In the genomic region with DNA sequence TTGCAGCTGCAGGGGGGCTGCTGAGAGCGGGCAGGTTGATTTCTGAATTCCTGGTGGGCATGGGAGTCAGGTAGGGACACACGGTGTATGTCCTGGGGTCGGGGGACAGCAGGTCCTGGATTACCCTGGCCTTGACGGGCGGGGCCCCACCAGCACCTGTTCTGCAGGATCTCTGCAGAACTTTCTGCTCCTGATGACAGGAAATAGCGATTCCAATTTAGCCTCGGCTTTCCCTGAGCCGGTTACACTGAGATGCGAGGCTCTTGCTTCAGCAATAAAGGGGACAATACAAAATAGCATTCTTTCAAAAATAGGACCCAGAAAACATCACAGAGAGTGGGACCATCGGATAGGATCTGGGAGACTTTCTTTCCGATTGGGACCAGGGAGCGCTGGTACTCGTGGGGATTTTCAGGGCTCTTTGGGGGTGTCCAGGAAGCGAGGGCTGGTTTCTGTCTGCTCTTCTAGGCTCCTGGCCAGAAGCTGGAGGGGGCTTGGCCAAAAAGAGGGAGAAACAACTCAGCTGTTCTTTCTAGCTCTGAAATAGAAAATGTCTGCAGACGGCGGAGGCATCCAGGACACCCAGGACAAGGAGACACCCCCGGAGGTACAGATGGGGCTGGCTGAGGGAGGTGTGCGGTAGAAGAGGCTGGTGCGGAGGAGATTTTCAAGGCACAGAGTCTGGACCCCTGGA, we compare ENCODE assay signal across 1 cellular context.
TF ChIP-seq lines count a peak whose summit lies in the region.

No MANE protein-coding gene starts in this region.

TF ChIP-seq in IMR-90, 13 proteins besides CTCF, POLR2A, EP300 and RAD21:
- TF ChIP-seq MXI1 (IDR thresholded peaks at IDR 0.05; ENCODE audit: borderline replicate concordance, low read depth, low read length), result no peak
- TF ChIP-seq CEBPB (IDR thresholded peaks at IDR 0.05; ENCODE audit: low read depth, low read length), result no peak
- TF ChIP-seq MAFK (IDR thresholded peaks at IDR 0.05; ENCODE audit: low read depth, low read length), result no peak
- TF ChIP-seq, protein P1, sequence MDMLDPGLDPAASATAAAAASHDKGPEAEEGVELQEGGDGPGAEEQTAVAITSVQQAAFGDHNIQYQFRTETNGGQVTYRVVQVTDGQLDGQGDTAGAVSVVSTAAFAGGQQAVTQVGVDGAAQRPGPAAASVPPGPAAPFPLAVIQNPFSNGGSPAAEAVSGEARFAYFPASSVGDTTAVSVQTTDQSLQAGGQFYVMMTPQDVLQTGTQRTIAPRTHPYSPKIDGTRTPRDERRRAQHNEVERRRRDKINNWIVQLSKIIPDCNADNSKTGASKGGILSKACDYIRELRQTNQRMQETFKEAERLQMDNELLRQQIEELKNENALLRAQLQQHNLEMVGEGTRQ (IDR thresholded peaks at IDR 0.05; ENCODE audit: low read depth, low read length), result no peak
- TF ChIP-seq FOS (IDR thresholded peaks at IDR 0.05; ENCODE audit: low read depth, low read length), result no peak
- no peak for TF ChIP-seq RFX5 (IDR thresholded peaks at IDR 0.05; ENCODE audit: low read depth, low read length)
- no peak for TF ChIP-seq SMC3 (IDR thresholded peaks at IDR 0.05; ENCODE audit: low read depth, low read length)
- TF ChIP-seq MAZ (IDR thresholded peaks at IDR 0.05; ENCODE audit: borderline replicate concordance, low read depth, low read length), result no peak
- no peak for TF ChIP-seq CHD1 (IDR thresholded peaks at IDR 0.05; ENCODE audit: low read depth, low read length)
- no peak for TF ChIP-seq RCOR1 (IDR thresholded peaks at IDR 0.05; ENCODE audit: insufficient replicate concordance, low read length)
- TF ChIP-seq, protein P2, sequence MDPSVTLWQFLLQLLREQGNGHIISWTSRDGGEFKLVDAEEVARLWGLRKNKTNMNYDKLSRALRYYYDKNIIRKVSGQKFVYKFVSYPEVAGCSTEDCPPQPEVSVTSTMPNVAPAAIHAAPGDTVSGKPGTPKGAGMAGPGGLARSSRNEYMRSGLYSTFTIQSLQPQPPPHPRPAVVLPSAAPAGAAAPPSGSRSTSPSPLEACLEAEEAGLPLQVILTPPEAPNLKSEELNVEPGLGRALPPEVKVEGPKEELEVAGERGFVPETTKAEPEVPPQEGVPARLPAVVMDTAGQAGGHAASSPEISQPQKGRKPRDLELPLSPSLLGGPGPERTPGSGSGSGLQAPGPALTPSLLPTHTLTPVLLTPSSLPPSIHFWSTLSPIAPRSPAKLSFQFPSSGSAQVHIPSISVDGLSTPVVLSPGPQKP (IDR thresholded peaks at IDR 0.05; ENCODE audit: borderline replicate concordance, low read depth, low read length), result no peak
- no peak for TF ChIP-seq BHLHE40 (IDR thresholded peaks at IDR 0.05; ENCODE audit: low read depth, low read length)
- no peak for TF ChIP-seq NFE2L2 (IDR thresholded peaks at IDR 0.05; ENCODE audit: low read depth, low read length)
TF ChIP-seq in IMR-90: peak in this region for 0.
